In genomic region chr9:134130503-134131375, GRCh38 we compare ENCODE assay signal across 9 cellular contexts. TPM values are rescaled to one million over a fixed set of nuclear protein-coding genes. Genes with fewer than 3 reads are reported as not detected.
DNase-seq lines count a peak whose midpoint lies in the region; ATAC-seq and TF ChIP-seq lines count a peak whose summit lies in the region.
"Had no signal": no experiment of that assay in that cellular context is flagged by ENCODE, and none has a peak within 500 bp of the region (broad histone marks: within the 10 kb centered on the region; RNA-seq: fewer than 3 reads in every experiment).

No MANE protein-coding gene starts in this region.

- ATAC-seq in Right ventricle myocardium superior (ENCODE audit: poor library complexity): peak; percentile 72
- ATAC-seq in GM21390 (IDR thresholded peaks at IDR 0.05; ENCODE audit: unreplicated experiment): no peak

- H3K4me1 Mint-ChIP-seq in Calu3 (ENCODE audit: low read depth, unreplicated experiment): peaks cover 19% of the 10 kb centered on the region

- TF ChIP-seq CTCF in Calu3 (IDR thresholded peaks at IDR 0.05; ENCODE audit: unreplicated experiment) (no peak), ovary (IDR thresholded peaks at IDR 0.05) (no peak)

- H3K4me3 Mint-ChIP-seq in Calu3 (ENCODE audit: low read depth, unreplicated experiment): no peak overlapping the region

- WGBS in ovary, 3 donors: 18 to 26% (median 23%) methylated on average over 23 of the region's 23 CpGs

- H3K27me3 ChIP-seq in ovary: no peaks in the 10 kb centered on the region

- H3K27ac ChIP-seq in ovary: peak overlapping the region in 1 of 2 donors; percentile 14

- H3K36me3 ChIP-seq in ovary: no peaks in the 10 kb centered on the region

- no peak for TF ChIP-seq EP300 in ovary (IDR thresholded peaks at IDR 0.05)

- intact Hi-C loops in Calu3 (cut with micrococcal nuclease; ENCODE audit: unreplicated experiment) (no loop called here), Right ventricle myocardium superior (cut with DNase I) (no loop called here), ovary (cut with DNase I) (loop anchor here in 1 of 4 donors (10.0 kb wide), 1 partner anchor 106 kb away; the partner anchor contains the start of gene BRD3OS)

- H3K27ac Mint-ChIP-seq in Calu3 (ENCODE audit: unreplicated experiment): no peak overlapping the region

- H3K4me3 ChIP-seq in ovary: no peak overlapping the region

- no peaks in the 10 kb centered on the region for H3K9me3 Mint-ChIP-seq in Calu3 (ENCODE audit: low read depth, unreplicated experiment)

- no peaks in the 10 kb centered on the region for H3K9me3 ChIP-seq in ovary

- BruUV-seq in Calu3 (replicated peaks; lab: Mats Ljungman, UMichigan): no TSS peak

- TF ChIP-seq POLR2A in ovary (IDR thresholded peaks at IDR 0.05): no peak

- DNase-seq in Calu3 (peak; percentile 13), NCI-H774 (lab: John Stamatoyannopoulos, UW) (peak; percentile 51), Right ventricle myocardium superior (peak; percentile 79), ovary (peak; percentile 67 to 82 (median 73)), HuH-7 (ENCODE audit: low spot score) (no peak), NCI-H446 (lab: John Stamatoyannopoulos, UW) (no peak), H4 (ENCODE audit: low spot score) (no peak)
- DNase-seq: DND-41 had no signal

- H3K27me3 Mint-ChIP-seq in Calu3 (ENCODE audit: unreplicated experiment): peaks cover 22% of the 10 kb centered on the region

- H3K36me3 Mint-ChIP-seq in Calu3 (ENCODE audit: insufficient read depth, unreplicated experiment): peaks cover 17% of the 10 kb centered on the region

- H3K4me1 ChIP-seq in ovary (ENCODE audit: insufficient read depth): peaks cover 8% of the 10 kb centered on the region

- CTCF ChIA-PET in Calu3 (lab: Charles Lee): no interaction called here

RNA-seq across cellular contexts. Expression of gene WDR5, which starts 5.1 kb away (rescaled TPM):
- total RNA-seq in Calu3 (2022) (27.5 and 30.1 TPM in 2 replicates), Right ventricle myocardium superior (17.5 TPM), ovary (10 to 100 TPM in 6 of 7 donors, 1 to 10 TPM in 1; 8.7 to 33.5 (median 28.6) TPM)
- 10 to 100 TPM; 20.0 to 22.3 TPM for polyA plus RNA-seq in ovary
- total RNA-seq in H4 (2014; rRNA removed; shearing (Covaris generic)): 26.4 and 30.7 TPM in 2 replicates

RNA-seq across cellular contexts. Expression of gene RNU6ATAC, which starts 33.6 kb away (rescaled TPM):
- total RNA-seq in Calu3 (2022): 32.4 and 111 TPM in 2 replicates
- 351 TPM for total RNA-seq in Right ventricle myocardium superior
- 100 to 1,000 TPM in 3 of 7 donors, 10 to 100 TPM in 2, not detected in 2; 74.9 to 294 (median 169) TPM for total RNA-seq in ovary
- polyA plus RNA-seq in ovary: not detected
- not detected in 2 replicates for total RNA-seq in H4 (2014; rRNA removed; shearing (Covaris generic))

Comparison
In these comparisons a context has a peak if more than half of its experiments do, and no peak if none do; other contexts are left out.
1. DNase-seq: peak in Calu3 (single experiment), NCI-H774 (single experiment), Right ventricle myocardium superior (single experiment) and ovary (5 of 5); none in HuH-7 (single experiment), NCI-H446 (0 of 2) and H4 (single experiment).